1 cellular context compared by ENCODE assay signal in the genomic region with DNA sequence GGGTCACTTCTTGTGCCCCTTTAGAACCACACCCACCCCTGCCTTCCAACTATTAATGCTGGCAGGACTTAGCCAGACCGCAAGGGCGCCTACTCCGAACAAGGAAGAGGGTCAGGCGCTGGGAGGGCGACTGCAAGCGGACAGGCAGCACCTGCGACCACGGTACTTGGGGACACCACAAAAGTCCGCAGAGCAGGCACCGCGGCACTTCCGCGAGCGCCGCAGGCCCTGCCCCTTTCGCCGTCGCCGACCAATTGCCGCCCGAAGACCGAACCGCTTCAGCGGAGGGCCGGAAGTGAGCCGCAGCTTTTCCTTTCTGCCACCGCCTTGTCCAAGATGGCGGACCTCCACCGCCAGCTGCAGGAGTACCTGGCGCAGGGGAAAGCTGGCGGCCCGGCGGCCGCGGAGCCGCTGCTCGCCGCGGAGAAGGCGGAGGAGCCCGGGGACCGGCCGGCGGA.
TF ChIP-seq lines count a peak whose summit lies in the region.

A gene with protein sequence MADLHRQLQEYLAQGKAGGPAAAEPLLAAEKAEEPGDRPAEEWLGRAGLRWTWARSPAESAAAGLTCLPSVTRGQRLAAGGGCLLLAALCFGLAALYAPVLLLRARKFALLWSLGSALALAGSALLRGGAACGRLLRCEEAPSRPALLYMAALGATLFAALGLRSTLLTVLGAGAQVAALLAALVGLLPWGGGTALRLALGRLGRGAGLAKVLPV (plus strand): TSS at position 305 of the 458 bp plus-strand sequence. CDS start 32 bp downstream, at position 337.

TF ChIP-seq in HepG2, 621 proteins besides CTCF, POLR2A, EP300 and RAD21 (continued from another document and continues in another):
- TF ChIP-seq ZNF780A (CRISPR knock-in tag; IDR thresholded peaks at IDR 0.05), result no peak; the same call in 1 of the 2 replicates
- no peak for TF ChIP-seq FOXA1 (IDR thresholded peaks at IDR 0.05)
- peak; percentile 39; the same call in 1 of the 2 replicates for TF ChIP-seq FOXA1 (CRISPR knock-in tag; IDR thresholded peaks at IDR 0.05)
- peak; percentile 83 for TF ChIP-seq ZNF292 (CRISPR knock-in tag; IDR thresholded peaks at IDR 0.05; ENCODE audit: borderline replicate concordance, low read depth)
- TF ChIP-seq MBD4 (IDR thresholded peaks at IDR 0.05; ENCODE audit: borderline replicate concordance, low read length), result no peak
- no peak for TF ChIP-seq ZFP62 (CRISPR knock-in tag; IDR thresholded peaks at IDR 0.05)
- TF ChIP-seq MTA1 (CRISPR knock-in tag; IDR thresholded peaks at IDR 0.05; ENCODE audit: borderline replicate concordance), result no peak; the same call in 1 of the 2 replicates
- TF ChIP-seq, protein P1, sequence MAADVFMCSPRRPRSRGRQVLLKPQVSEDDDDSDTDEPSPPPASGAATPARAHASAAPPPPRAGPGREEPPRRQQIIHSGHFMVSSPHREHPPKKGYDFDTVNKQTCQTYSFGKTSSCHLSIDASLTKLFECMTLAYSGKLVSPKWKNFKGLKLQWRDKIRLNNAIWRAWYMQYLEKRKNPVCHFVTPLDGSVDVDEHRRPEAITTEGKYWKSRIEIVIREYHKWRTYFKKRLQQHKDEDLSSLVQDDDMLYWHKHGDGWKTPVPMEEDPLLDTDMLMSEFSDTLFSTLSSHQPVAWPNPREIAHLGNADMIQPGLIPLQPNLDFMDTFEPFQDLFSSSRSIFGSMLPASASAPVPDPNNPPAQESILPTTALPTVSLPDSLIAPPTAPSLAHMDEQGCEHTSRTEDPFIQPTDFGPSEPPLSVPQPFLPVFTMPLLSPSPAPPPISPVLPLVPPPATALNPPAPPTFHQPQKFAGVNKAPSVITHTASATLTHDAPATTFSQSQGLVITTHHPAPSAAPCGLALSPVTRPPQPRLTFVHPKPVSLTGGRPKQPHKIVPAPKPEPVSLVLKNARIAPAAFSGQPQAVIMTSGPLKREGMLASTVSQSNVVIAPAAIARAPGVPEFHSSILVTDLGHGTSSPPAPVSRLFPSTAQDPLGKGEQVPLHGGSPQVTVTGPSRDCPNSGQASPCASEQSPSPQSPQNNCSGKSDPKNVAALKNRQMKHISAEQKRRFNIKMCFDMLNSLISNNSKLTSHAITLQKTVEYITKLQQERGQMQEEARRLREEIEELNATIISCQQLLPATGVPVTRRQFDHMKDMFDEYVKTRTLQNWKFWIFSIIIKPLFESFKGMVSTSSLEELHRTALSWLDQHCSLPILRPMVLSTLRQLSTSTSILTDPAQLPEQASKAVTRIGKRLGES (CRISPR knock-in tag; IDR thresholded peaks at IDR 0.05; ENCODE audit: borderline replicate concordance), result peak; percentile 50; the same call in 1 of the 2 replicates
- peak; percentile 32 for TF ChIP-seq MXD4 (CRISPR knock-in tag; IDR thresholded peaks at IDR 0.05)
- no peak for TF ChIP-seq KAT2B (IDR thresholded peaks at IDR 0.05; ENCODE audit: borderline replicate concordance, low read depth, low read length)
- TF ChIP-seq, protein P2, sequence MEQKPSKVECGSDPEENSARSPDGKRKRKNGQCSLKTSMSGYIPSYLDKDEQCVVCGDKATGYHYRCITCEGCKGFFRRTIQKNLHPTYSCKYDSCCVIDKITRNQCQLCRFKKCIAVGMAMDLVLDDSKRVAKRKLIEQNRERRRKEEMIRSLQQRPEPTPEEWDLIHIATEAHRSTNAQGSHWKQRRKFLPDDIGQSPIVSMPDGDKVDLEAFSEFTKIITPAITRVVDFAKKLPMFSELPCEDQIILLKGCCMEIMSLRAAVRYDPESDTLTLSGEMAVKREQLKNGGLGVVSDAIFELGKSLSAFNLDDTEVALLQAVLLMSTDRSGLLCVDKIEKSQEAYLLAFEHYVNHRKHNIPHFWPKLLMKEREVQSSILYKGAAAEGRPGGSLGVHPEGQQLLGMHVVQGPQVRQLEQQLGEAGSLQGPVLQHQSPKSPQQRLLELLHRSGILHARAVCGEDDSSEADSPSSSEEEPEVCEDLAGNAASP (CRISPR knock-in tag; IDR thresholded peaks at IDR 0.05; ENCODE audit: borderline replicate concordance), result peak; percentile 87
- TF ChIP-seq CAMTA2 (CRISPR knock-in tag; IDR thresholded peaks at IDR 0.05; ENCODE audit: borderline replicate concordance), result peak; percentile 32; the same call in 1 of the 2 replicates
- TF ChIP-seq NFKBIZ (CRISPR knock-in tag; IDR thresholded peaks at IDR 0.05), result 0 out of 2 replicates have a peak, but pooled peaks have one; percentile 52
- peak; percentile 77 for TF ChIP-seq WIZ (CRISPR knock-in tag; IDR thresholded peaks at IDR 0.05)
- TF ChIP-seq ZMYM2 (CRISPR knock-in tag; IDR thresholded peaks at IDR 0.05), result no peak
- peak; percentile 88 for TF ChIP-seq ZNF7 (CRISPR knock-in tag; IDR thresholded peaks at IDR 0.05)
- TF ChIP-seq, protein P3, sequence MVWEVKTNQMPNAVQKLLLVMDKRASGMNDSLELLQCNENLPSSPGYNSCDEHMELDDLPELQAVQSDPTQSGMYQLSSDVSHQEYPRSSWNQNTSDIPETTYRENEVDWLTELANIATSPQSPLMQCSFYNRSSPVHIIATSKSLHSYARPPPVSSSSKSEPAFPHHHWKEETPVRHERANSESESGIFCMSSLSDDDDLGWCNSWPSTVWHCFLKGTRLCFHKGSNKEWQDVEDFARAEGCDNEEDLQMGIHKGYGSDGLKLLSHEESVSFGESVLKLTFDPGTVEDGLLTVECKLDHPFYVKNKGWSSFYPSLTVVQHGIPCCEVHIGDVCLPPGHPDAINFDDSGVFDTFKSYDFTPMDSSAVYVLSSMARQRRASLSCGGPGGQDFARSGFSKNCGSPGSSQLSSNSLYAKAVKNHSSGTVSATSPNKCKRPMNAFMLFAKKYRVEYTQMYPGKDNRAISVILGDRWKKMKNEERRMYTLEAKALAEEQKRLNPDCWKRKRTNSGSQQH (CRISPR knock-in tag; IDR thresholded peaks at IDR 0.05; ENCODE audit: low read depth), result peak; percentile 90
- TF ChIP-seq, protein P4, sequence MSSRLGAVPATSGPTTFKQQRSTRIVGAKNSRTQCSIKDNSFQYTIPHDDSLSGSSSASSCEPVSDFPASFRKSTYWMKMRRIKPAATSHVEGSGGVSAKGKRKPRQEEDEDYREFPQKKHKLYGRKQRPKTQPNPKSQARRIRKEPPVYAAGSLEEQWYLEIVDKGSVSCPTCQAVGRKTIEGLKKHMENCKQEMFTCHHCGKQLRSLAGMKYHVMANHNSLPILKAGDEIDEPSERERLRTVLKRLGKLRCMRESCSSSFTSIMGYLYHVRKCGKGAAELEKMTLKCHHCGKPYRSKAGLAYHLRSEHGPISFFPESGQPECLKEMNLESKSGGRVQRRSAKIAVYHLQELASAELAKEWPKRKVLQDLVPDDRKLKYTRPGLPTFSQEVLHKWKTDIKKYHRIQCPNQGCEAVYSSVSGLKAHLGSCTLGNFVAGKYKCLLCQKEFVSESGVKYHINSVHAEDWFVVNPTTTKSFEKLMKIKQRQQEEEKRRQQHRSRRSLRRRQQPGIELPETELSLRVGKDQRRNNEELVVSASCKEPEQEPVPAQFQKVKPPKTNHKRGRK (CRISPR knock-in tag; IDR thresholded peaks at IDR 0.05), result no peak
- TF ChIP-seq DNMT3B (CRISPR knock-in tag; conservative IDR thresholded peaks at IDR 0.05), result no peak
- TF ChIP-seq SMARCC2 (IDR thresholded peaks at IDR 0.05), result no peak
- TF ChIP-seq, protein P5, sequence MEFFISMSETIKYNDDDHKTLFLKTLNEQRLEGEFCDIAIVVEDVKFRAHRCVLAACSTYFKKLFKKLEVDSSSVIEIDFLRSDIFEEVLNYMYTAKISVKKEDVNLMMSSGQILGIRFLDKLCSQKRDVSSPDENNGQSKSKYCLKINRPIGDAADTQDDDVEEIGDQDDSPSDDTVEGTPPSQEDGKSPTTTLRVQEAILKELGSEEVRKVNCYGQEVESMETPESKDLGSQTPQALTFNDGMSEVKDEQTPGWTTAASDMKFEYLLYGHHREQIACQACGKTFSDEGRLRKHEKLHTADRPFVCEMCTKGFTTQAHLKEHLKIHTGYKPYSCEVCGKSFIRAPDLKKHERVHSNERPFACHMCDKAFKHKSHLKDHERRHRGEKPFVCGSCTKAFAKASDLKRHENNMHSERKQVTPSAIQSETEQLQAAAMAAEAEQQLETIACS (CRISPR knock-in tag; IDR thresholded peaks at IDR 0.05), result no peak; the same call in none of the 2 replicates
- no peak for TF ChIP-seq SKI (IDR thresholded peaks at IDR 0.05; ENCODE audit: partially characterized antibody)
- no peak for TF ChIP-seq CBX2 (IDR thresholded peaks at IDR 0.05; ENCODE audit: low read depth, low read length)
- TF ChIP-seq CBX2 (CRISPR knock-in tag; IDR thresholded peaks at IDR 0.05; ENCODE audit: low read depth), result no peak
- TF ChIP-seq GABPB1 (CRISPR knock-in tag; IDR thresholded peaks at IDR 0.05), result peak; percentile 96
- TF ChIP-seq ADNP (CRISPR knock-in tag; IDR thresholded peaks at IDR 0.05), result no peak
- TF ChIP-seq, protein P6, sequence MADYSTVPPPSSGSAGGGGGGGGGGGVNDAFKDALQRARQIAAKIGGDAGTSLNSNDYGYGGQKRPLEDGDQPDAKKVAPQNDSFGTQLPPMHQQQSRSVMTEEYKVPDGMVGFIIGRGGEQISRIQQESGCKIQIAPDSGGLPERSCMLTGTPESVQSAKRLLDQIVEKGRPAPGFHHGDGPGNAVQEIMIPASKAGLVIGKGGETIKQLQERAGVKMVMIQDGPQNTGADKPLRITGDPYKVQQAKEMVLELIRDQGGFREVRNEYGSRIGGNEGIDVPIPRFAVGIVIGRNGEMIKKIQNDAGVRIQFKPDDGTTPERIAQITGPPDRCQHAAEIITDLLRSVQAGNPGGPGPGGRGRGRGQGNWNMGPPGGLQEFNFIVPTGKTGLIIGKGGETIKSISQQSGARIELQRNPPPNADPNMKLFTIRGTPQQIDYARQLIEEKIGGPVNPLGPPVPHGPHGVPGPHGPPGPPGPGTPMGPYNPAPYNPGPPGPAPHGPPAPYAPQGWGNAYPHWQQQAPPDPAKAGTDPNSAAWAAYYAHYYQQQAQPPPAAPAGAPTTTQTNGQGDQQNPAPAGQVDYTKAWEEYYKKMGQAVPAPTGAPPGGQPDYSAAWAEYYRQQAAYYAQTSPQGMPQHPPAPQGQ (CRISPR knock-in tag; IDR thresholded peaks at IDR 0.05; ENCODE audit: borderline replicate concordance), result 0 out of 2 replicates have a peak, but pooled peaks have one; percentile 43
- TF ChIP-seq ZFP37 (CRISPR knock-in tag; IDR thresholded peaks at IDR 0.05; ENCODE audit: borderline replicate concordance), result peak; percentile 85; the same call in 1 of the 2 replicates
- no peak for TF ChIP-seq MZF1 (CRISPR knock-in tag; IDR thresholded peaks at IDR 0.05; ENCODE audit: borderline replicate concordance)
- TF ChIP-seq PPARG (CRISPR knock-in tag; conservative IDR thresholded peaks at IDR 0.05), result peak; percentile 30; the same call in 1 of the 2 replicates
- no peak for TF ChIP-seq HNF4G (IDR thresholded peaks at IDR 0.05; ENCODE audit: borderline replicate concordance, low read depth, low read length)
- TF ChIP-seq HNF4G (CRISPR knock-in tag; IDR thresholded peaks at IDR 0.05; ENCODE audit: borderline replicate concordance, low read depth), result no peak; the same call in 1 of the 2 replicates
- TF ChIP-seq, protein P7, sequence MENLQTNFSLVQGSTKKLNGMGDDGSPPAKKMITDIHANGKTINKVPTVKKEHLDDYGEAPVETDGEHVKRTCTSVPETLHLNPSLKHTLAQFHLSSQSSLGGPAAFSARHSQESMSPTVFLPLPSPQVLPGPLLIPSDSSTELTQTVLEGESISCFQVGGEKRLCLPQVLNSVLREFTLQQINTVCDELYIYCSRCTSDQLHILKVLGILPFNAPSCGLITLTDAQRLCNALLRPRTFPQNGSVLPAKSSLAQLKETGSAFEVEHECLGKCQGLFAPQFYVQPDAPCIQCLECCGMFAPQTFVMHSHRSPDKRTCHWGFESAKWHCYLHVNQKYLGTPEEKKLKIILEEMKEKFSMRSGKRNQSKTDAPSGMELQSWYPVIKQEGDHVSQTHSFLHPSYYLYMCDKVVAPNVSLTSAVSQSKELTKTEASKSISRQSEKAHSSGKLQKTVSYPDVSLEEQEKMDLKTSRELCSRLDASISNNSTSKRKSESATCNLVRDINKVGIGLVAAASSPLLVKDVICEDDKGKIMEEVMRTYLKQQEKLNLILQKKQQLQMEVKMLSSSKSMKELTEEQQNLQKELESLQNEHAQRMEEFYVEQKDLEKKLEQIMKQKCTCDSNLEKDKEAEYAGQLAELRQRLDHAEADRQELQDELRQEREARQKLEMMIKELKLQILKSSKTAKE (CRISPR knock-in tag; IDR thresholded peaks at IDR 0.05; ENCODE audit: borderline replicate concordance), result no peak; the same call in 1 of the 2 replicates
- TF ChIP-seq, protein P8, sequence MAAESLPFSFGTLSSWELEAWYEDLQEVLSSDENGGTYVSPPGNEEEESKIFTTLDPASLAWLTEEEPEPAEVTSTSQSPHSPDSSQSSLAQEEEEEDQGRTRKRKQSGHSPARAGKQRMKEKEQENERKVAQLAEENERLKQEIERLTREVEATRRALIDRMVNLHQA (CRISPR knock-in tag; IDR thresholded peaks at IDR 0.05), result no peak
- TF ChIP-seq HCFC1 (IDR thresholded peaks at IDR 0.05; ENCODE audit: low read depth, low read length), result peak; percentile 45
- no peak for TF ChIP-seq HOXA7 (CRISPR knock-in tag; IDR thresholded peaks at IDR 0.05)
- TF ChIP-seq EHMT2 (IDR thresholded peaks at IDR 0.05; ENCODE audit: borderline replicate concordance, low read depth, low read length), result no peak
- TF ChIP-seq, protein P9, sequence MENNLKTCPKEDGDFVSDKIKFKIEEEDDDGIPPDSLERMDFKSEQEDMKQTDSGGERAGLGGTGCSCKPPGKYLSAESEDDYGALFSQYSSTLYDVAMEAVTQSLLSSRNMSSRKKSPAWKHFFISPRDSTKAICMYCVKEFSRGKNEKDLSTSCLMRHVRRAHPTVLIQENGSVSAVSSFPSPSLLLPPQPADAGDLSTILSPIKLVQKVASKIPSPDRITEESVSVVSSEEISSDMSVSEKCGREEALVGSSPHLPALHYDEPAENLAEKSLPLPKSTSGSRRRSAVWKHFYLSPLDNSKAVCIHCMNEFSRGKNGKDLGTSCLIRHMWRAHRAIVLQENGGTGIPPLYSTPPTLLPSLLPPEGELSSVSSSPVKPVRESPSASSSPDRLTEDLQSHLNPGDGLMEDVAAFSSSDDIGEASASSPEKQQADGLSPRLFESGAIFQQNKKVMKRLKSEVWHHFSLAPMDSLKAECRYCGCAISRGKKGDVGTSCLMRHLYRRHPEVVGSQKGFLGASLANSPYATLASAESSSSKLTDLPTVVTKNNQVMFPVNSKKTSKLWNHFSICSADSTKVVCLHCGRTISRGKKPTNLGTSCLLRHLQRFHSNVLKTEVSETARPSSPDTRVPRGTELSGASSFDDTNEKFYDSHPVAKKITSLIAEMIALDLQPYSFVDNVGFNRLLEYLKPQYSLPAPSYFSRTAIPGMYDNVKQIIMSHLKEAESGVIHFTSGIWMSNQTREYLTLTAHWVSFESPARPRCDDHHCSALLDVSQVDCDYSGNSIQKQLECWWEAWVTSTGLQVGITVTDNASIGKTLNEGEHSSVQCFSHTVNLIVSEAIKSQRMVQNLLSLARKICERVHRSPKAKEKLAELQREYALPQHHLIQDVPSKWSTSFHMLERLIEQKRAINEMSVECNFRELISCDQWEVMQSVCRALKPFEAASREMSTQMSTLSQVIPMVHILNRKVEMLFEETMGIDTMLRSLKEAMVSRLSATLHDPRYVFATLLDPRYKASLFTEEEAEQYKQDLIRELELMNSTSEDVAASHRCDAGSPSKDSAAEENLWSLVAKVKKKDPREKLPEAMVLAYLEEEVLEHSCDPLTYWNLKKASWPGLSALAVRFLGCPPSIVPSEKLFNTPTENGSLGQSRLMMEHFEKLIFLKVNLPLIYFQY (CRISPR knock-in tag; IDR thresholded peaks at IDR 0.05; ENCODE audit: borderline replicate concordance), result peak; percentile 73; the same call in 1 of the 2 replicates
- no peak for TF ChIP-seq EZH2 (conservative IDR thresholded peaks at IDR 0.05; ENCODE audit: low read depth, low read length)
- TF ChIP-seq ZNF205 (CRISPR knock-in tag; IDR thresholded peaks at IDR 0.05), result peak; percentile 83
